ENCODE assay signal across 13 cellular contexts in genomic region chr1:40694353-40694874, GRCh38. TPM values are rescaled to one million over a fixed set of nuclear protein-coding genes. Genes with fewer than 3 reads are reported as not detected.
A peak's percentile ranks its signal among the peaks of the same experiment; 100 is the strongest.
DNase-seq lines count a peak whose midpoint lies in the region; ATAC-seq, FAIRE-seq and TF ChIP-seq lines count a peak whose summit lies in the region.
"Had no signal": no experiment of that assay in that cellular context is flagged by ENCODE, and none has a peak within 500 bp of the region (broad histone marks: within the 10 kb centered on the region; RNA-seq: fewer than 3 reads in every experiment).

No MANE protein-coding gene starts in this region.

- H3K27ac ChIP-seq in CD4-positive, alpha-beta memory T cell (ENCODE audit: low read depth, low read length), result peak overlapping the region; percentile 22
- H3K27ac ChIP-seq in hepatocyte, result no peak overlapping the region

- intact Hi-C loops in CD4-positive, alpha-beta memory T cell (cut with micrococcal nuclease), result no loop called here
- intact Hi-C loops in activated CD4-positive, alpha-beta memory T cell treated with anti-CD3 and anti-CD28 coated beads for 36 hours (cut with micrococcal nuclease), result loop anchor here (1.0 to 10.0 kb wide), 6 partner anchors 59 to 432 kb away; partner anchors contain the start of genes CTPS1, ZFP69B and ZNF684

- no peaks in the 10 kb centered on the region for H3K27me3 Mint-ChIP-seq in CD4-positive, alpha-beta memory T cell
- no peaks in the 10 kb centered on the region for H3K27me3 Mint-ChIP-seq in activated CD4-positive, alpha-beta memory T cell treated with anti-CD3 and anti-CD28 coated beads for 36 hours
- H3K27me3 Mint-ChIP-seq in memory B cell, result no peaks in the 10 kb centered on the region

- H3K36me3 Mint-ChIP-seq in CD4-positive, alpha-beta memory T cell, result peaks cover 0 to 21% of the 10 kb centered on the region in 2 donors
- H3K36me3 Mint-ChIP-seq in activated CD4-positive, alpha-beta memory T cell treated with anti-CD3 and anti-CD28 coated beads for 36 hours, result peaks cover 18% of the 10 kb centered on the region
- H3K36me3 Mint-ChIP-seq in memory B cell, result peaks cover 9% of the 10 kb centered on the region

- H3K9me3 Mint-ChIP-seq in CD4-positive, alpha-beta memory T cell, result no peaks in the 10 kb centered on the region
- no peaks in the 10 kb centered on the region for H3K9me3 Mint-ChIP-seq in activated CD4-positive, alpha-beta memory T cell treated with anti-CD3 and anti-CD28 coated beads for 36 hours
- no peaks in the 10 kb centered on the region for H3K9me3 Mint-ChIP-seq in memory B cell
- H3K9me3 Mint-ChIP-seq: nephron progenitor cell had no signal

- H3K27me3 ChIP-seq in CD4-positive, alpha-beta memory T cell (ENCODE audit: insufficient read depth, low read length), result no peaks in the 10 kb centered on the region
- H3K27me3 ChIP-seq in hepatocyte, result no peaks in the 10 kb centered on the region

- peak; percentile 62 for FAIRE-seq in GM19239 (lab: Jason Lieb, UNC)
- FAIRE-seq: astrocyte had no signal

- no peak overlapping the region for H3K4me2 ChIP-seq in hepatocyte

- peaks cover 84% of the 10 kb centered on the region for H3K4me1 ChIP-seq in CD4-positive, alpha-beta memory T cell (ENCODE audit: insufficient read depth, low read length)
- H3K4me1 ChIP-seq in hepatocyte (ENCODE audit: insufficient read depth), result peaks cover 18% of the 10 kb centered on the region

- H3K27ac Mint-ChIP-seq in CD4-positive, alpha-beta memory T cell, result peak overlapping the region; percentile 71 to 98 (median 93)
- peak overlapping the region; percentile 72 for H3K27ac Mint-ChIP-seq in activated CD4-positive, alpha-beta memory T cell treated with anti-CD3 and anti-CD28 coated beads for 36 hours
- peak overlapping the region; percentile 82 for H3K27ac Mint-ChIP-seq in memory B cell
- H3K27ac Mint-ChIP-seq: nephron progenitor cell had no signal

- ATAC-seq in memory B cell (ENCODE audit: low read depth), result no peak
- ATAC-seq: sciatic nerve had no signal

- H3K9me3 ChIP-seq in CD4-positive, alpha-beta memory T cell (ENCODE audit: control insufficient read depth in 1 of 2, low read length in 2 of 2), result no peaks in the 10 kb centered on the region
- no peaks in the 10 kb centered on the region for H3K9me3 ChIP-seq in hepatocyte (ENCODE audit: low read depth)

- CTCF ChIA-PET in CD4-positive, alpha-beta memory T cell (lab: Charles Lee; ENCODE audit: partially characterized antibody), result interaction anchor here (4.5 kb wide), 1 partner anchor 25 kb away, joined by 24 read pairs; no protein-coding TSS in a partner anchor
- CTCF ChIA-PET in activated CD4-positive, alpha-beta memory T cell treated with anti-CD3 and anti-CD28 coated beads for 36 hours (lab: Charles Lee), result interaction anchor here (0.8 to 3.7 kb wide), 2 partner anchors 79 to 182 kb away, joined by 3 to 34 read pairs; no protein-coding TSS in a partner anchor

- peaks cover 34% of the 10 kb centered on the region for H4K20me1 ChIP-seq in hepatocyte (ENCODE audit: insufficient read depth, poor library complexity, severe bottlenecking)

- H3K9me2 ChIP-seq in hepatocyte (replicated peaks; ENCODE audit: insufficient read depth), result no peaks in the 10 kb centered on the region

- TF ChIP-seq CTCF in hepatocyte (IDR thresholded peaks at IDR 0.05; ENCODE audit: poor library complexity), result no peak

- POLR2A ChIA-PET in CD4-positive, alpha-beta memory T cell (lab: Charles Lee; ENCODE audit: partially characterized antibody), result interaction anchor here (7.8 kb wide), 1 partner anchor 13 kb away, joined by 137 read pairs; no protein-coding TSS in a partner anchor
- POLR2A ChIA-PET in activated CD4-positive, alpha-beta memory T cell treated with anti-CD3 and anti-CD28 coated beads for 36 hours (lab: Charles Lee), result interaction anchor here (1.2 to 1.7 kb wide), 3 partner anchors 15 to 70 kb away, joined by 4 to 6 read pairs (median 5); no protein-coding TSS in a partner anchor

- H3K79me2 ChIP-seq in hepatocyte, result peaks cover 90% of the 10 kb centered on the region

- WGBS in hepatocyte (ENCODE audit: low lambda C conversion rate, missing lambda C conversion rate), result 70% methylated on average over 2 of the region's 2 CpGs

- H3K4me1 Mint-ChIP-seq in CD4-positive, alpha-beta memory T cell, result peaks cover 64 to 88% (median 76%) of the 10 kb centered on the region in 4 donors
- H3K4me1 Mint-ChIP-seq in activated CD4-positive, alpha-beta memory T cell treated with anti-CD3 and anti-CD28 coated beads for 36 hours (ENCODE audit: low read depth), result peaks cover 83% of the 10 kb centered on the region
- peaks cover 62% of the 10 kb centered on the region for H3K4me1 Mint-ChIP-seq in memory B cell

- H3K4me3 ChIP-seq in CD4-positive, alpha-beta memory T cell (ENCODE audit: low read length in 2 of 2), result peak overlapping the region in 1 of 2 donors; percentile 27
- H3K4me3 ChIP-seq in hepatocyte, result no peak overlapping the region

- no peak for DNase-seq in CD4-positive, alpha-beta memory T cell
- DNase-seq in GM19239 (ENCODE audit: insufficient read length, low spot score) (no peak), memory B cell (ENCODE audit: low spot score in 2 of 2) (no peak), A172 (ENCODE audit: low spot score) (no peak), NOMO-1 (lab: John Stamatoyannopoulos, UW; ENCODE audit: unreplicated experiment in 2 of 2) (no peak), hepatocyte (ENCODE audit: low spot score) (no peak)
- DNase-seq in activated CD4-positive, alpha-beta memory T cell treated with anti-CD3 and anti-CD28 coated beads for 36 hours, result no peak
- DNase-seq: foreskin melanocyte, nephron progenitor cell, OCI-M1, substantia nigra had no signal

- no peaks in the 10 kb centered on the region for H3K36me3 ChIP-seq in CD4-positive, alpha-beta memory T cell (ENCODE audit: insufficient read depth, low read length)
- H3K36me3 ChIP-seq in hepatocyte (replicated peaks; ENCODE audit: insufficient read depth, low read depth), result no peaks in the 10 kb centered on the region

- H2AFZ ChIP-seq in hepatocyte, result no peak overlapping the region

- H3K4me3 Mint-ChIP-seq in CD4-positive, alpha-beta memory T cell, result peak overlapping the region; percentile 40 to 92 (median 77)
- H3K4me3 Mint-ChIP-seq in activated CD4-positive, alpha-beta memory T cell treated with anti-CD3 and anti-CD28 coated beads for 36 hours, result peak overlapping the region; percentile 90
- peak overlapping the region; percentile 59 for H3K4me3 Mint-ChIP-seq in memory B cell
- H3K4me3 Mint-ChIP-seq: nephron progenitor cell had no signal

RNA-seq across cellular contexts. Expression of gene NFYC, which starts 2.9 kb away (rescaled TPM):
- 10 to 100 TPM; 70.4 to 73.6 TPM for total RNA-seq in CD4-positive, alpha-beta memory T cell
- polyA plus RNA-seq in CD4-positive, alpha-beta memory T cell, result 10 to 100 TPM; 47.7 to 67.2 TPM
- 10 to 100 TPM; 52.6 to 61.7 TPM for total RNA-seq in activated CD4-positive, alpha-beta memory T cell treated with anti-CD3 and anti-CD28 coated beads for 36 hours
- total RNA-seq in A172 (2014; rRNA removed; shearing (Covaris generic)), result 27.3 and 28.2 TPM in 2 replicates
- total RNA-seq in hepatocyte, result 38.6 and 44.1 TPM in 2 replicates
- 52.5 and 54.8 TPM in 2 replicates for polyA plus RNA-seq in hepatocyte

RNA-seq across cellular contexts. Expression of gene RIMS3, which starts 28.9 kb away (rescaled TPM):
- total RNA-seq in CD4-positive, alpha-beta memory T cell, result 1 to 10 TPM; 2.0 to 2.3 TPM
- polyA plus RNA-seq in CD4-positive, alpha-beta memory T cell, result 1 to 10 TPM; 1.5 to 3.4 TPM
- 1 to 10 TPM; 3.7 to 4.0 TPM for total RNA-seq in activated CD4-positive, alpha-beta memory T cell treated with anti-CD3 and anti-CD28 coated beads for 36 hours
- total RNA-seq in A172 (2014; rRNA removed; shearing (Covaris generic)), result 3.1 and 3.6 TPM in 2 replicates
- total RNA-seq in hepatocyte, result 1.0 and 1.6 TPM in 2 replicates
- polyA plus RNA-seq in hepatocyte, result 0.32 and 1.4 TPM in 2 replicates
